8 cellular contexts compared by ENCODE assay signal in genomic region chr2:85537600-85538506, GRCh38. TPM values are rescaled to one million over a fixed set of nuclear protein-coding genes. Genes with fewer than 3 reads are reported as not detected.
A peak's percentile ranks its signal among the peaks of the same experiment; 100 is the strongest.
DNase-seq lines count a peak whose midpoint lies in the region; ATAC-seq and TF ChIP-seq lines count a peak whose summit lies in the region.

No MANE protein-coding gene starts in this region.

- ATAC-seq in HG03439 (IDR thresholded peaks at IDR 0.05; ENCODE audit: unreplicated experiment) (peak; percentile 1), HG02852 (IDR thresholded peaks at IDR 0.05; ENCODE audit: unreplicated experiment) (no peak), GM21786 (IDR thresholded peaks at IDR 0.05; ENCODE audit: unreplicated experiment) (no peak)
- ATAC-seq in activated naive CD8-positive, alpha-beta T cell treated with anti-CD3 and anti-CD28 coated beads, Interleukin-2, amount 50 U/mL, for 24 hours = peak; percentile 11

- H3K4me1 ChIP-seq in CD8-positive, alpha-beta memory T cell (ENCODE audit: insufficient read depth, low read length) = peaks cover 25% of the 10 kb centered on the region

- peak overlapping the region; percentile 90 to 98 (median 94) for H3K4me3 Mint-ChIP-seq in CD8-positive, alpha-beta memory T cell
- H3K4me3 Mint-ChIP-seq in activated naive CD8-positive, alpha-beta T cell treated with anti-CD3 and anti-CD28 coated beads, Interleukin-2, amount 50 U/mL, for 24 hours = peak overlapping the region; percentile 95
- H3K4me3 Mint-ChIP-seq in osteocyte (ENCODE audit: unreplicated experiment) = peak overlapping the region; percentile 89

- POLR2A ChIA-PET in CD8-positive, alpha-beta memory T cell (lab: Charles Lee) = interaction anchor here (0.6 to 3.8 kb wide), 17 partner anchors 8 to 904 kb away, joined by 3 to 39 read pairs (median 8); partner anchors contain the start of genes ELMOD3, GGCX, KDM3A and RETSAT

- H3K4me1 Mint-ChIP-seq in CD8-positive, alpha-beta memory T cell = peaks cover 38 to 45% (median 45%) of the 10 kb centered on the region in 3 donors
- H3K4me1 Mint-ChIP-seq in activated naive CD8-positive, alpha-beta T cell treated with anti-CD3 and anti-CD28 coated beads, Interleukin-2, amount 50 U/mL, for 24 hours = peaks cover 42% of the 10 kb centered on the region
- H3K4me1 Mint-ChIP-seq in osteocyte (ENCODE audit: unreplicated experiment) = peaks cover 45% of the 10 kb centered on the region

- DNase-seq in CD8-positive, alpha-beta memory T cell = peak in 3 of 5 donors; percentile 27 to 50 (median 39)
- DNase-seq in activated naive CD8-positive, alpha-beta T cell treated with anti-CD3 and anti-CD28 coated beads, Interleukin-2, amount 50 U/mL, for 24 hours = peak; percentile 58
- DNase-seq in cardiac septum (ENCODE audit: low spot score) (peak; percentile 84), osteocyte (ENCODE audit: extremely low spot score, unreplicated experiment) (no peak)

- intact Hi-C loops in cardiac septum (cut with DNase I) = loop anchor here (1.0 to 5.0 kb wide), 4 partner anchors 31 to 116 kb away; no protein-coding TSS in a partner anchor

- no peaks in the 10 kb centered on the region for H3K9me3 ChIP-seq in CD8-positive, alpha-beta memory T cell (ENCODE audit: low read length)

- peaks cover 5 to 40% (median 12%) of the 10 kb centered on the region in 3 donors for H3K36me3 Mint-ChIP-seq in CD8-positive, alpha-beta memory T cell
- H3K36me3 Mint-ChIP-seq in activated naive CD8-positive, alpha-beta T cell treated with anti-CD3 and anti-CD28 coated beads, Interleukin-2, amount 50 U/mL, for 24 hours (ENCODE audit: low read depth) = peaks cover 39% of the 10 kb centered on the region
- peaks cover 27% of the 10 kb centered on the region for H3K36me3 Mint-ChIP-seq in osteocyte (ENCODE audit: unreplicated experiment)

- H3K27me3 ChIP-seq in CD8-positive, alpha-beta memory T cell (ENCODE audit: insufficient read depth, low read length, poor library complexity, severe bottlenecking) = no peaks in the 10 kb centered on the region

- peak overlapping the region; percentile 91 for H3K4me3 ChIP-seq in CD8-positive, alpha-beta memory T cell (ENCODE audit: low read length)

- TF ChIP-seq CTCF in osteocyte (IDR thresholded peaks at IDR 0.05) = no peak

- H3K27ac Mint-ChIP-seq in CD8-positive, alpha-beta memory T cell = peak overlapping the region; percentile 84 to 97 (median 96)
- peak overlapping the region; percentile 99 for H3K27ac Mint-ChIP-seq in activated naive CD8-positive, alpha-beta T cell treated with anti-CD3 and anti-CD28 coated beads, Interleukin-2, amount 50 U/mL, for 24 hours
- H3K27ac Mint-ChIP-seq in osteocyte (ENCODE audit: unreplicated experiment) = peak overlapping the region; percentile 99

- H3K36me3 ChIP-seq in CD8-positive, alpha-beta memory T cell (ENCODE audit: insufficient read depth, low read length) = peaks cover 21% of the 10 kb centered on the region

- H3K9me3 Mint-ChIP-seq in CD8-positive, alpha-beta memory T cell = no peaks in the 10 kb centered on the region
- no peaks in the 10 kb centered on the region for H3K9me3 Mint-ChIP-seq in activated naive CD8-positive, alpha-beta T cell treated with anti-CD3 and anti-CD28 coated beads, Interleukin-2, amount 50 U/mL, for 24 hours
- no peaks in the 10 kb centered on the region for H3K9me3 Mint-ChIP-seq in osteocyte (ENCODE audit: unreplicated experiment)

- CTCF ChIA-PET in CD8-positive, alpha-beta memory T cell (lab: Charles Lee) = interaction anchor here (0.8 to 9.6 kb wide), 11 partner anchors 9 to 184 kb away, joined by 3 to 66 read pairs (median 3); partner anchors contain the start of genes C2orf68, ELMOD3, RETSAT and SH2D6

- no peaks in the 10 kb centered on the region for H3K27me3 Mint-ChIP-seq in CD8-positive, alpha-beta memory T cell
- no peaks in the 10 kb centered on the region for H3K27me3 Mint-ChIP-seq in activated naive CD8-positive, alpha-beta T cell treated with anti-CD3 and anti-CD28 coated beads, Interleukin-2, amount 50 U/mL, for 24 hours
- no peaks in the 10 kb centered on the region for H3K27me3 Mint-ChIP-seq in osteocyte (ENCODE audit: unreplicated experiment)

- H3K27ac ChIP-seq in CD8-positive, alpha-beta memory T cell (ENCODE audit: low read depth, low read length) = peak overlapping the region; percentile 90

TF ChIP-seq in PFSK-1, 5 proteins besides CTCF, POLR2A, EP300 and RAD21:
- TF ChIP-seq TAF1 (IDR thresholded peaks at IDR 0.05; ENCODE audit: borderline replicate concordance, insufficient read depth, low read length) = peak; percentile 56; the same call in 1 of the 2 replicates
- TF ChIP-seq, protein P1, sequence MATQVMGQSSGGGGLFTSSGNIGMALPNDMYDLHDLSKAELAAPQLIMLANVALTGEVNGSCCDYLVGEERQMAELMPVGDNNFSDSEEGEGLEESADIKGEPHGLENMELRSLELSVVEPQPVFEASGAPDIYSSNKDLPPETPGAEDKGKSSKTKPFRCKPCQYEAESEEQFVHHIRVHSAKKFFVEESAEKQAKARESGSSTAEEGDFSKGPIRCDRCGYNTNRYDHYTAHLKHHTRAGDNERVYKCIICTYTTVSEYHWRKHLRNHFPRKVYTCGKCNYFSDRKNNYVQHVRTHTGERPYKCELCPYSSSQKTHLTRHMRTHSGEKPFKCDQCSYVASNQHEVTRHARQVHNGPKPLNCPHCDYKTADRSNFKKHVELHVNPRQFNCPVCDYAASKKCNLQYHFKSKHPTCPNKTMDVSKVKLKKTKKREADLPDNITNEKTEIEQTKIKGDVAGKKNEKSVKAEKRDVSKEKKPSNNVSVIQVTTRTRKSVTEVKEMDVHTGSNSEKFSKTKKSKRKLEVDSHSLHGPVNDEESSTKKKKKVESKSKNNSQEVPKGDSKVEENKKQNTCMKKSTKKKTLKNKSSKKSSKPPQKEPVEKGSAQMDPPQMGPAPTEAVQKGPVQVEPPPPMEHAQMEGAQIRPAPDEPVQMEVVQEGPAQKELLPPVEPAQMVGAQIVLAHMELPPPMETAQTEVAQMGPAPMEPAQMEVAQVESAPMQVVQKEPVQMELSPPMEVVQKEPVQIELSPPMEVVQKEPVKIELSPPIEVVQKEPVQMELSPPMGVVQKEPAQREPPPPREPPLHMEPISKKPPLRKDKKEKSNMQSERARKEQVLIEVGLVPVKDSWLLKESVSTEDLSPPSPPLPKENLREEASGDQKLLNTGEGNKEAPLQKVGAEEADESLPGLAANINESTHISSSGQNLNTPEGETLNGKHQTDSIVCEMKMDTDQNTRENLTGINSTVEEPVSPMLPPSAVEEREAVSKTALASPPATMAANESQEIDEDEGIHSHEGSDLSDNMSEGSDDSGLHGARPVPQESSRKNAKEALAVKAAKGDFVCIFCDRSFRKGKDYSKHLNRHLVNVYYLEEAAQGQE (IDR thresholded peaks at IDR 0.05; ENCODE audit: insufficient read depth in 1 of 2, low read depth in 2 of 2, low read length in 2 of 2) = peak in 1 of 2 experiments; percentile 33; a peak in 1 of 4 replicates
- 0 out of 2 replicates have a peak, but pooled peaks have one; percentile 29 for TF ChIP-seq SIN3A (IDR thresholded peaks at IDR 0.05; ENCODE audit: borderline replicate concordance, insufficient read depth, low read length)
- no peak for TF ChIP-seq POLR2AphosphoS5 (IDR thresholded peaks at IDR 0.05; ENCODE audit: low read depth, low read length)
TF ChIP-seq in PFSK-1: peak in this region for 3.

RNA-seq across cellular contexts. Expression of gene MAT2A, which starts 1.1 kb away (rescaled TPM):
- total RNA-seq in CD8-positive, alpha-beta memory T cell = 100 to 1,000 TPM; 371 to 376 TPM
- 121 TPM for polyA plus RNA-seq in CD8-positive, alpha-beta memory T cell
- polyA plus RNA-seq in PFSK-1 (2012; ENCODE audit: insufficient read length, low read depth) = 124 TPM
- total RNA-seq in cardiac septum (146 TPM), osteocyte (178 and 183 TPM in 2 replicates)

RNA-seq across cellular contexts. Expression of gene GGCX, which starts 23.4 kb away (rescaled TPM):
- 10 to 100 TPM; 22.3 to 23.3 TPM for total RNA-seq in CD8-positive, alpha-beta memory T cell
- 15.7 TPM for polyA plus RNA-seq in CD8-positive, alpha-beta memory T cell
- 25.2 TPM for polyA plus RNA-seq in PFSK-1 (2012; ENCODE audit: insufficient read length, low read depth)
- 23.3 TPM for total RNA-seq in cardiac septum
- total RNA-seq in osteocyte = 58.2 and 59.6 TPM in 2 replicates

RNA-seq across cellular contexts. Expression of gene VAMP8, which starts 39.5 kb away (rescaled TPM):
- 10 to 100 TPM; 94.4 to 95.4 TPM for total RNA-seq in CD8-positive, alpha-beta memory T cell
- 355 TPM for polyA plus RNA-seq in CD8-positive, alpha-beta memory T cell
- 7.1 TPM for polyA plus RNA-seq in PFSK-1 (2012; ENCODE audit: insufficient read length, low read depth)
- total RNA-seq in cardiac septum (8.2 TPM), osteocyte (3.1 and 3.8 TPM in 2 replicates)

RNA-seq across cellular contexts. Expression of gene VAMP5, which starts 46.4 kb away (rescaled TPM):
- 10 to 100 TPM; 26.4 to 28.0 TPM for total RNA-seq in CD8-positive, alpha-beta memory T cell
- polyA plus RNA-seq in CD8-positive, alpha-beta memory T cell = 151 TPM
- not detected for polyA plus RNA-seq in PFSK-1 (2012; ENCODE audit: insufficient read length, low read depth)
- 27.9 TPM for total RNA-seq in cardiac septum
- not detected in 2 replicates for total RNA-seq in osteocyte

RNA-seq across cellular contexts. Expression of gene RNF181, which starts 57.7 kb away (rescaled TPM):
- total RNA-seq in CD8-positive, alpha-beta memory T cell = 10 to 100 TPM; 88.2 to 95.1 TPM
- 181 TPM for polyA plus RNA-seq in CD8-positive, alpha-beta memory T cell
- 331 TPM for polyA plus RNA-seq in PFSK-1 (2012; ENCODE audit: insufficient read length, low read depth)
- 82.4 TPM for total RNA-seq in cardiac septum
- 77.2 and 77.3 TPM in 2 replicates for total RNA-seq in osteocyte

Comparison
In these comparisons a context has a peak if more than half of its experiments do, and no peak if none do; other contexts are left out.
1. ATAC-seq: peak in HG03439 (single experiment) and activated naive CD8-positive, alpha-beta T cell treated with anti-CD3 and anti-CD28 coated beads, Interleukin-2, amount 50 U/mL, for 24 hours (single experiment); none in HG02852 (single experiment) and GM21786 (single experiment).
2. RNA of gene VAMP8, which starts 39.5 kb away (total RNA-seq): 94.4 to 95.4 TPM in CD8-positive, alpha-beta memory T cell; 8.2 TPM in cardiac septum (single experiment) and 3.1 to 3.8 TPM in osteocyte; every median in the first group is over 10 times any median in the second.
3. Peak in every context shown above with its lines, with median percentiles within 50 percentile points of each other: H3K27ac Mint-ChIP-seq and H3K4me3 Mint-ChIP-seq.